Comparison of ENCODE assay signal across 8 cellular contexts in genomic region chr1:156284112-156284511, GRCh38. TPM values are rescaled to one million over a fixed set of nuclear protein-coding genes. Genes with fewer than 3 reads are reported as not detected.
DNase-seq lines count a peak whose midpoint lies in the region; TF ChIP-seq lines count a peak whose summit lies in the region.

Gene TMEM79 (plus strand): TSS chr1:156284325. CDS start chr1:156285227, 902 bp downstream.

- DNase-seq in AG04450 (ENCODE audit: low read depth, low spot score) = no peak
- DNase-seq in cardiac fibroblast (ENCODE audit: low read depth in 2 of 2) = no peak
- DNase-seq in stimulated activated CD8-positive, alpha-beta memory T cell treated with anti-CD3 and anti-CD28 coated beads, Interleukin-4, amount 100 ng/mL, for 48 hours = no peak
- DNase-seq in NK-92 (lab: John Stamatoyannopoulos, UW; ENCODE audit: unreplicated experiment) = no peak
- DNase-seq in effector CD8-positive, alpha-beta T cell (lab: John Stamatoyannopoulos, UW) = no peak
- DNase-seq in stimulated activated naive CD4-positive, alpha-beta T cell (lab: John Stamatoyannopoulos, UW) = no peak

- H3K36me3 ChIP-seq in HUES64 (ENCODE audit: insufficient read depth, low read length) (peaks cover 21% of the 10 kb centered on the region), muscle layer of colon (ENCODE audit: insufficient read depth, low read length) (peaks cover 7% of the 10 kb centered on the region)

- no peaks in the 10 kb centered on the region for H3K9me3 ChIP-seq in AG04450 (ENCODE audit: control insufficient read depth, insufficient read depth, low read length)
- H3K9me3 ChIP-seq in HUES64 (ENCODE audit: insufficient read depth, low read depth, low read length) = no peaks in the 10 kb centered on the region
- H3K9me3 ChIP-seq in muscle layer of colon (ENCODE audit: low read length) = no peaks in the 10 kb centered on the region

- H3K27me3 ChIP-seq in AG04450 (ENCODE audit: control insufficient read depth, insufficient read depth, low read length) (no peaks in the 10 kb centered on the region), HUES64 (ENCODE audit: insufficient read depth, low read length) (no peaks in the 10 kb centered on the region), muscle layer of colon (ENCODE audit: control insufficient read depth in 1 of 2, insufficient read depth in 2 of 2, low read length in 2 of 2) (no peaks in the 10 kb centered on the region)

- peak within 1 kb of the TSS; percentile 95 for H3K4me3 ChIP-seq in AG04450 (ENCODE audit: low read depth, low read length)
- H3K4me3 ChIP-seq in HUES64 (ENCODE audit: low read length) = peak within 1 kb of the TSS; percentile 84
- H3K4me3 ChIP-seq in cardiac fibroblast (replicated peaks in 1 of 2; ENCODE audit: low read depth in 2 of 2, low read length in 2 of 2) = peak within 1 kb of the TSS; percentile 87 to 90
- peak within 1 kb of the TSS; percentile 63 to 89 for H3K4me3 ChIP-seq in muscle layer of colon (ENCODE audit: low read depth in 1 of 2, low read length in 2 of 2)

- POLR2A ChIA-PET in AG04450 (lab: Yijun Ruan, JAX) = no interaction called here

- CTCF ChIA-PET in AG04450 (lab: Charles Lee) = interaction anchor here (2.5 kb wide), 1 partner anchor 35 kb away, joined by 14 read pairs; no protein-coding TSS in a partner anchor

- 96% methylated on average over 7 of the region's 7 CpGs for WGBS in HUES64

- H3K27ac ChIP-seq in AG04450 (ENCODE audit: low read depth, low read length) = peak within 1 kb of the TSS; percentile 47
- H3K27ac ChIP-seq in HUES64 (ENCODE audit: low read depth, low read length) = peak within 1 kb of the TSS; percentile 98
- peak within 1 kb of the TSS; percentile 96 for H3K27ac ChIP-seq in muscle layer of colon (ENCODE audit: low read depth, low read length)

- H3K9ac ChIP-seq in HUES64 (ENCODE audit: low read depth, low read length) = peak within 1 kb of the TSS; percentile 98
- H3K9ac ChIP-seq in muscle layer of colon (ENCODE audit: low read length) = peak within 1 kb of the TSS; percentile 69

- H3K4me1 ChIP-seq in HUES64 (ENCODE audit: insufficient read depth, low read length) = peaks cover 18% of the 10 kb centered on the region; the same call in 1 of the 2 replicates
- peaks cover 22% of the 10 kb centered on the region for H3K4me1 ChIP-seq in muscle layer of colon (ENCODE audit: insufficient read depth, low read length)

- TF ChIP-seq CTCF in AG04450 (IDR thresholded peaks at IDR 0.05; ENCODE audit: low read depth, low read length) = no peak
- no peak for TF ChIP-seq CTCF in cardiac fibroblast (IDR thresholded peaks at IDR 0.05; ENCODE audit: low read depth, low read length)

RNA-seq across cellular contexts. Expression of gene TMEM79, which starts in this region (rescaled TPM):
- 1.6 and 1.8 TPM in 2 replicates for polyA plus RNA-seq in AG04450 (2011; rRNA removed)
- polyA minus RNA-seq in AG04450 (2011; rRNA and poly(A)+ RNA removed) = 1.0 and 1.5 TPM in 2 replicates
- polyA plus RNA-seq in HUES64 (2013, experiment 1 of 2) = 1.0 TPM
- polyA plus RNA-seq in HUES64 (2013, experiment 2 of 2) = 2.1 TPM

Comparison
In these comparisons a context has a peak if more than half of its experiments do, and no peak if none do; other contexts are left out.
1. H3K27ac ChIP-seq: peak in every context shown above with its lines; median percentile 98 in HUES64; 96 in muscle layer of colon; 47 in AG04450.